ENCODE assay signal across 20 cellular contexts in genomic region chr4:151951727-151952078, GRCh38.
"Had no signal": no experiment of that assay in that cellular context is flagged by ENCODE, and none has a peak within 500 bp of the region (broad histone marks: within the 10 kb centered on the region; RNA-seq: fewer than 3 reads in every experiment).

No MANE protein-coding gene starts in this region.

- H3K27ac ChIP-seq: breast epithelium, epithelial cell of prostate, esophagus squamous epithelium, gastroesophageal sphincter, lower lobe of right lung, spleen, testis, transverse colon had no signal

- DNase-seq: activated B cell treated with CpG ODN at 0.5 μM for 24 hours; activated CD4-positive, alpha-beta T cell treated with anti-CD3 and anti-CD28 coated beads for 36 hours; activated CD8-positive, alpha-beta memory T cell treated with anti-CD3 and anti-CD28 coated beads, Interleukin-2, amount 10 ng/mL, durations not matched to agents 7 days and 5 days; activated CD8-positive, alpha-beta T cell treated with anti-CD3 and anti-CD28 coated beads, Interleukin-2, amount 10 ng/mL, durations not matched to agents 7 days and 5 days; activated naive CD8-positive, alpha-beta T cell treated with anti-CD3 and anti-CD28 coated beads, Interleukin-2, amount 50 U/mL, for 24 hours; activated T-cell treated with anti-CD3 and anti-CD28 coated beads, Interleukin-2, amount 50 U/mL, for 48 hours; dermis blood vessel endothelial cell; effector CD8-positive, alpha-beta T cell; esophagus squamous epithelium; lower lobe of right lung; right cardiac atrium; spleen; stimulated activated naive CD4-positive, alpha-beta T cell; transverse colon had no signal

- ATAC-seq: activated CD4-positive, alpha-beta T cell treated with anti-CD3 and anti-CD28 coated beads for 36 hours; activated CD8-positive, alpha-beta memory T cell treated with anti-CD3 and anti-CD28 coated beads, Interleukin-2, amount 10 ng/mL, durations not matched to agents 7 days and 5 days; activated CD8-positive, alpha-beta T cell treated with anti-CD3 and anti-CD28 coated beads, Interleukin-2, amount 10 ng/mL, durations not matched to agents 7 days and 5 days; activated naive CD8-positive, alpha-beta T cell treated with anti-CD3 and anti-CD28 coated beads, Interleukin-2, amount 50 U/mL, for 24 hours; gastroesophageal sphincter; left lobe of liver; lower lobe of right lung; natural killer cell treated with Interleukin-12 subunit alpha and Interleukin-12 subunit beta and Interleukin-15 and Interleukin-18, amount 100 ng/mL, for 72 hours; right cardiac atrium had no signal

- H3K4me1 ChIP-seq: breast epithelium, esophagus squamous epithelium, gastroesophageal sphincter, lower lobe of right lung, spleen, testis, transverse colon had no signal

- H3K36me3 ChIP-seq: breast epithelium, esophagus squamous epithelium, gastroesophageal sphincter, lower lobe of right lung, spleen, transverse colon had no signal

- H3K9me3 ChIP-seq: testis had no signal

- H3K27me3 ChIP-seq: breast epithelium, esophagus squamous epithelium, gastroesophageal sphincter, spleen, testis, transverse colon had no signal

- H3K4me3 ChIP-seq: breast epithelium, esophagus squamous epithelium, gastroesophageal sphincter, lower lobe of right lung, spleen, testis, transverse colon had no signal
